In the genomic region with DNA sequence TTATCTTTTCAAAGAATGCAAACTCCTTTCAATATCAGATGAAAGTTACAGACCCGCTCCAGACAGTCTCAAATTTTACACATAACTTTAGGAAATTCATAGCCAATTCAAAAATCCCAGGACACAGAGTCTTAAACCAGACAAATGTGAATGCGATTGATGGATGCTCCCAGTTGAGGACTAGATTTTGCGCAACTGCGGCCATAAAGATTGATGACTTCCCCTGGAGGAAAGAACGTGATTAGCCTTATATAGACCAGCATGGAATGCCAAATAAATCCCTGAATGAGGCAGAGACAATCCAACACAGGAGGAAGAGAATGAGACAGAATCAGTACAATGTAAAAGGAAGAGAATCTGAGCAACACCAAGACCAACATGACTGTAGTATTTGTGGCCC, we compare ENCODE assay signal across 34 cellular contexts.
"Had no signal": no experiment of that assay in that cellular context is flagged by ENCODE, and none has a peak within 500 bp of the region (broad histone marks: within the 10 kb centered on the region; RNA-seq: fewer than 3 reads in every experiment).

No MANE protein-coding gene starts in this region.

- DNase-seq: Karpas-422, Kasumi-1, MG63, MM.1S, MV-4-11, NCI-H1048, NCI-H1092, NCI-H1092 treated with DMSO at 0.1 percent for 48 hours, NCI-H1105, NCI-H1105 treated with DMSO at 0.1 percent for 48 hours, NCI-H1417, NCI-H1417 treated with DMSO at 0.1 percent for 48 hours, NCI-H1436, NCI-H1436 treated with DMSO at 0.1 percent for 48 hours, NCI-H146, NCI-H1694, NCI-H1694 treated with DMSO at 0.1 percent for 48 hours, NCI-H187, NCI-H187 treated with DMSO at 0.1 percent for 48 hours, NCI-H1930, NCI-H2029, NCI-H2029 treated with DMSO at 0.1 percent for 48 hours, NCI-H2081, NCI-H2081 treated with DMSO at 0.1 percent for 48 hours, NCI-H2107, NCI-H2171, NCI-H2171 treated with DMSO at 0.1 percent for 48 hours, NCI-H2227 treated with DMSO at 0.1 percent for 48 hours, NCI-H345, NCI-H446, NCI-H446 treated with DMSO at 0.1 percent for 48 hours, NCI-H510A, NCI-H510A treated with DMSO at 0.1 percent for 48 hours, NCI-H524 had no signal
